In genomic region chr12:28958553-28959195, GRCh38 we compare ENCODE assay signal across 1 cellular context.
TF ChIP-seq lines count a peak whose summit lies in the region.

No MANE protein-coding gene starts in this region.

TF ChIP-seq in SK-N-SH, 30 proteins besides CTCF, POLR2A, EP300 and RAD21 (continued from another document):
- peak; percentile 53 for TF ChIP-seq PBX3 (IDR thresholded peaks at IDR 0.05)
- TF ChIP-seq MEF2A (IDR thresholded peaks at IDR 0.05; ENCODE audit: borderline replicate concordance, low read depth): no peak
TF ChIP-seq in SK-N-SH: peak in this region for 5.
